ENCODE assay signal across 9 cellular contexts in the genomic region with DNA sequence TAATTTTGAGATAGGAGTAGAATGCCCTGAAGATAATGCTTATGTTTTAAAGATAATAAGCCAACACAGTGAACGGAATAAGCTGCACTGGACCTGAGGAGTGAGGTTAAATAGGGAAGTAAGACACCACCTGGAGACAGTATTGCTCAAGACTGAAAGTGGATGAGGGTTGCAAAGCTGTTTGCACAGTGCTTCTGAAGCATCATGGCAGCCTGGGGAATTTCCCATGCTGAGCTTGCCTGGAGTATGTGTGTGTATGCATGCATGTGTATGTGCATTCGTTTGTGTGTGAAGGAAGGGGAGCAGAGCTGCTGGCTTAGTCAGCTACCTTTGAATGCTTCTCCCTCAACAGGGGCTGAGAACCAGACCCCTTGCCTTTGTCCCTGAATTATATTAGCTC.
DNase-seq lines count a peak whose midpoint lies in the region; ATAC-seq and TF ChIP-seq lines count a peak whose summit lies in the region.
"Had no signal": no experiment of that assay in that cellular context is flagged by ENCODE, and none has a peak within 500 bp of the region (broad histone marks: within the 10 kb centered on the region; RNA-seq: fewer than 3 reads in every experiment).

No MANE protein-coding gene starts in this region.

- no peak overlapping the region for H3K4me3 ChIP-seq in MM.1S (ENCODE audit: low read length)

- H3K36me3 Mint-ChIP-seq in stimulated activated naive B cell treated with anti-CD40 and anti-IgM and Interleukin-4, amounts not matched to agents 10 μg/mL and 1 μg/mL and 100 μg/mL, for 72 hours: peaks cover 2 to 6% of the 10 kb centered on the region in 2 donors
- H3K36me3 Mint-ChIP-seq: activated naive CD4-positive, alpha-beta T cell treated with anti-CD3 and anti-CD28 coated beads, Interleukin-2, amount 50 U/mL, for 24 hours had no signal

- H3K9me3 Mint-ChIP-seq in stimulated activated naive B cell treated with anti-CD40 and anti-IgM and Interleukin-4, amounts not matched to agents 10 μg/mL and 1 μg/mL and 100 μg/mL, for 72 hours: no peaks in the 10 kb centered on the region
- H3K9me3 Mint-ChIP-seq: activated naive CD4-positive, alpha-beta T cell treated with anti-CD3 and anti-CD28 coated beads, Interleukin-2, amount 50 U/mL, for 24 hours had no signal

- no peaks in the 10 kb centered on the region for H4K20me1 ChIP-seq in MM.1S (ENCODE audit: insufficient read depth, low read length)

- H3K4me3 Mint-ChIP-seq in stimulated activated naive B cell treated with anti-CD40 and anti-IgM and Interleukin-4, amounts not matched to agents 10 μg/mL and 1 μg/mL and 100 μg/mL, for 72 hours: no peak overlapping the region
- H3K4me3 Mint-ChIP-seq: activated naive CD4-positive, alpha-beta T cell treated with anti-CD3 and anti-CD28 coated beads, Interleukin-2, amount 50 U/mL, for 24 hours had no signal

- peak overlapping the region; percentile 38 for H3K4me2 ChIP-seq in MM.1S (ENCODE audit: low read depth, low read length)

- no peaks in the 10 kb centered on the region for H3K79me2 ChIP-seq in MM.1S (ENCODE audit: low read length)

- H3F3A ChIP-seq in MM.1S (ENCODE audit: insufficient read depth, low read length): peaks cover 5% of the 10 kb centered on the region; the same call in 1 of the 2 replicates

- H3K27me3 Mint-ChIP-seq in stimulated activated naive B cell treated with anti-CD40 and anti-IgM and Interleukin-4, amounts not matched to agents 10 μg/mL and 1 μg/mL and 100 μg/mL, for 72 hours: no peaks in the 10 kb centered on the region
- H3K27me3 Mint-ChIP-seq: activated naive CD4-positive, alpha-beta T cell treated with anti-CD3 and anti-CD28 coated beads, Interleukin-2, amount 50 U/mL, for 24 hours had no signal

- ATAC-seq in HG02763 (IDR thresholded peaks at IDR 0.05; ENCODE audit: unreplicated experiment) (peak; percentile 99), HG03521 (IDR thresholded peaks at IDR 0.05; ENCODE audit: unreplicated experiment) (no peak)
- ATAC-seq in stimulated activated naive B cell treated with anti-CD40 and anti-IgM and Interleukin-4, amounts not matched to agents 10 μg/mL and 1 μg/mL and 100 μg/mL, for 72 hours (replicated peaks): peak; percentile 99

- H3K9ac ChIP-seq in MM.1S (ENCODE audit: low read length): peak overlapping the region; percentile 4; the same call in 1 of the 2 replicates

- H3K36me3 ChIP-seq in MM.1S (replicated peaks; ENCODE audit: insufficient read depth, low read length): no peaks in the 10 kb centered on the region

- H3K4me1 ChIP-seq in MM.1S (ENCODE audit: low read length): peaks cover 32% of the 10 kb centered on the region

- H3K27ac Mint-ChIP-seq in stimulated activated naive B cell treated with anti-CD40 and anti-IgM and Interleukin-4, amounts not matched to agents 10 μg/mL and 1 μg/mL and 100 μg/mL, for 72 hours: no peak overlapping the region
- H3K27ac Mint-ChIP-seq: activated naive CD4-positive, alpha-beta T cell treated with anti-CD3 and anti-CD28 coated beads, Interleukin-2, amount 50 U/mL, for 24 hours had no signal

- H3K4me1 Mint-ChIP-seq in stimulated activated naive B cell treated with anti-CD40 and anti-IgM and Interleukin-4, amounts not matched to agents 10 μg/mL and 1 μg/mL and 100 μg/mL, for 72 hours: peaks cover 5 to 7% of the 10 kb centered on the region in 2 donors
- H3K4me1 Mint-ChIP-seq: activated naive CD4-positive, alpha-beta T cell treated with anti-CD3 and anti-CD28 coated beads, Interleukin-2, amount 50 U/mL, for 24 hours had no signal

- H3K27me3 ChIP-seq in MM.1S (replicated peaks; ENCODE audit: insufficient read depth, low read length): no peaks in the 10 kb centered on the region

- H3K9me3 ChIP-seq in MM.1S (replicated peaks; ENCODE audit: insufficient read depth, low read length): no peaks in the 10 kb centered on the region

- TF ChIP-seq CTCF in MM.1S (IDR thresholded peaks at IDR 0.05; ENCODE audit: low read length): peak; percentile 10; the same call in 1 of the 2 replicates

- peak; percentile 2 for DNase-seq in activated CD4-positive, alpha-beta T cell treated with anti-CD3 and anti-CD28 coated beads for 48 hours
- no peak for DNase-seq in activated CD4-positive, alpha-beta T cell treated with anti-CD3 and anti-CD28 coated beads for 1 hour
- DNase-seq in MM.1S: peak; percentile 94
- DNase-seq in stimulated activated naive B cell treated with anti-CD40 and anti-IgM and Interleukin-4, amounts not matched to agents 10 μg/mL and 1 μg/mL and 100 μg/mL, for 72 hours: peak; percentile 39
- no peak for DNase-seq in C1 segment of cervical spinal cord (lab: John Stamatoyannopoulos, UW)
- DNase-seq in stimulated activated CD4-positive, alpha-beta T cell treated with anti-CD3 and anti-CD28 coated beads, Interleukin-4, amount 100 ng/mL, for 1 hour: no peak

- H2AFZ ChIP-seq in MM.1S (ENCODE audit: low read length): peak overlapping the region; percentile 2; the same call in 1 of the 2 replicates

- H3K27ac ChIP-seq in MM.1S (ENCODE audit: low read length): peak overlapping the region; percentile 70

- H3K9me2 ChIP-seq in MM.1S (replicated peaks; ENCODE audit: insufficient read depth, low read length): no peaks in the 10 kb centered on the region

Comparison
In these comparisons a context has a peak if more than half of its experiments do, and no peak if none do; other contexts are left out.
1. DNase-seq: peak in activated CD4-positive, alpha-beta T cell treated with anti-CD3 and anti-CD28 coated beads for 48 hours (single experiment), MM.1S (single experiment) and stimulated activated naive B cell treated with anti-CD40 and anti-IgM and Interleukin-4, amounts not matched to agents 10 μg/mL and 1 μg/mL and 100 μg/mL, for 72 hours (single experiment); none in activated CD4-positive, alpha-beta T cell treated with anti-CD3 and anti-CD28 coated beads for 1 hour (single experiment), C1 segment of cervical spinal cord (0 of 14) and stimulated activated CD4-positive, alpha-beta T cell treated with anti-CD3 and anti-CD28 coated beads, Interleukin-4, amount 100 ng/mL, for 1 hour (single experiment).